19 cellular contexts compared by ENCODE assay signal in the genomic region with DNA sequence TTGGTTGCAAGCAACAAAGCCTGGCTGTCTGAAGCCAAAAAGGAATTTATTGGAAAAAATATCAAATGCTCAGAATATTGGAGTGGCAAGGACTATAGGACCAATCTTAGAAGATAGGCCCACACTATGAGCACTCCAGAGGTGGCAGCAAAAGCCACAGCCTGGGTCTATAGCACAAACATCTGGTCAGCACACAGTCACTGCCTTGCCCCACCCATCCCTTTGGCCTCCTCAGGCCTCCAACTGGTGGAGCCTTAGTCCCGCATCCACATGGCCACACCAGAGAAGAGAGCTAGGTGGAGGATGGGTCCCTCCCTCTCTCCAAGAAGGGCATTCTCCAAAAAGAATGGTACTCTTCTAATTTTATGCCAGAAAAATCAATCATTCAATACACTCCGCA.
"Had no signal": no experiment of that assay in that cellular context is flagged by ENCODE, and none has a peak within 500 bp of the region (broad histone marks: within the 10 kb centered on the region; RNA-seq: fewer than 3 reads in every experiment).

No MANE protein-coding gene starts in this region.

- H3K4me1 ChIP-seq: body of pancreas had no signal

- FAIRE-seq: frontal cortex, keratinocyte had no signal

- DNase-seq: activated CD4-positive, alpha-beta memory T cell treated with anti-CD3 and anti-CD28 coated beads, Interleukin-2, amount 10 ng/mL, durations not matched to agents 7 days and 5 days; activated CD4-positive, alpha-beta T cell treated with anti-CD3 and anti-CD28 coated beads for 48 hours; activated CD4-positive, CD25-positive, alpha-beta regulatory T cell; activated CD8-positive, alpha-beta memory T cell treated with anti-CD3 and anti-CD28 coated beads, Interleukin-2, amount 10 ng/mL, durations not matched to agents 7 days and 5 days; activated naive CD4-positive, alpha-beta T cell treated with Interleukin-2 at 50 U/mL for 16 hours; activated naive CD8-positive, alpha-beta T cell treated with anti-CD3 and anti-CD28 coated beads, Interleukin-2, amount 10 ng/mL, durations not matched to agents 7 days and 5 days; amygdala; body of pancreas; midbrain; nephron progenitor cell; nucleus accumbens; stimulated activated CD4-positive, alpha-beta T cell treated with anti-CD3 and anti-CD28 coated beads, Interleukin-2, amount 100 ng/mL, for 24 hours; stimulated activated naive CD4-positive, alpha-beta T cell treated with Interleukin-2 at 50 U/mL for 16 hours; transverse colon had no signal

- ATAC-seq: activated CD8-positive, alpha-beta memory T cell treated with anti-CD3 and anti-CD28 coated beads, Interleukin-2, amount 10 ng/mL, durations not matched to agents 7 days and 5 days; body of pancreas; left lobe of liver had no signal

- H3K9me3 ChIP-seq: body of pancreas, transverse colon, vagina had no signal

- H3K36me3 ChIP-seq: transverse colon, vagina had no signal

- H3K4me3 ChIP-seq: body of pancreas, lung, transverse colon, vagina had no signal

- H3K27me3 ChIP-seq: body of pancreas, transverse colon, vagina had no signal

- H3K27ac ChIP-seq: body of pancreas, transverse colon, vagina had no signal
